In the genomic region with DNA sequence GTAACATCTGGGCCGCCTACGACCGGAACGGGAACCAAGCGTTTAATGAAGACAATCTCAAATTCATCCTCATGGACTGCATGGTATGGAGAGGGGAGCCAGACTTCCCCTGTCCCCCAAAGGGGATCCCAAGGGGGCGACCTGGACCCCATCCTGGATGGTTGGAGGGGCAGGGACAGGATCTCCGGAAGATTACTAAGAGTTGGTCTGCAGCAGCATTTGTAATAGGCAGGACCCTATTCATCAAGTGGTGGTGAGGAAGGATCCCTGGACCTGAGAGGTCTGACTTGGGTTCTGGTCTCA, we compare ENCODE assay signal across 8 cellular contexts. TPM values are rescaled to one million over a fixed set of nuclear protein-coding genes. Genes with fewer than 3 reads are reported as not detected.
DNase-seq lines count a peak whose midpoint lies in the region; ATAC-seq and TF ChIP-seq lines count a peak whose summit lies in the region.

No MANE protein-coding gene starts in this region.

- H3K4me3 Mint-ChIP-seq in HFFc6 = peak overlapping the region; percentile 94
- peak overlapping the region; percentile 93 for H3K4me3 Mint-ChIP-seq in activated T-helper 17 cell treated with anti-CD3 and anti-CD28 coated beads, Interleukin-2, amount 50 U/mL, for 72 hours
- H3K4me3 Mint-ChIP-seq in stimulated activated memory B cell treated with anti-CD40 and anti-IgM and Interleukin-4, amounts not matched to agents 10 μg/mL and 1 μg/mL and 100 μg/mL, for 72 hours = peak overlapping the region; percentile 97

- no peak for TF ChIP-seq CTCF in HFFc6 (IDR thresholded peaks at IDR 0.05)

- H3K4me1 Mint-ChIP-seq in HFFc6 (ENCODE audit: low read depth) = peaks cover 28% of the 10 kb centered on the region
- H3K4me1 Mint-ChIP-seq in activated T-helper 17 cell treated with anti-CD3 and anti-CD28 coated beads, Interleukin-2, amount 50 U/mL, for 72 hours = peaks cover 14% of the 10 kb centered on the region
- H3K4me1 Mint-ChIP-seq in stimulated activated memory B cell treated with anti-CD40 and anti-IgM and Interleukin-4, amounts not matched to agents 10 μg/mL and 1 μg/mL and 100 μg/mL, for 72 hours = peaks cover 38% of the 10 kb centered on the region

- H3K4me3 ChIP-seq in iPS-18a (ENCODE audit: low read length) = peak overlapping the region; percentile 86

- peaks cover 6% of the 10 kb centered on the region for H3K36me3 ChIP-seq in iPS-18a (ENCODE audit: control insufficient read depth, low read depth, low read length)

- no peak for DNase-seq in HFFc6
- DNase-seq in hepatic stellate cell (ENCODE audit: low spot score) = no peak
- DNase-seq in GOT3 (lab: John Stamatoyannopoulos, UW) = no peak

- no peak overlapping the region for H3K27ac ChIP-seq in iPS-18a (ENCODE audit: low read length)

- peaks cover 6% of the 10 kb centered on the region for H3K4me1 ChIP-seq in iPS-18a (ENCODE audit: control insufficient read depth, low read depth, low read length)

- H3K27ac Mint-ChIP-seq in HFFc6 = peak overlapping the region; percentile 92; the same call in 1 of the 2 replicates
- peak overlapping the region; percentile 90 for H3K27ac Mint-ChIP-seq in activated T-helper 17 cell treated with anti-CD3 and anti-CD28 coated beads, Interleukin-2, amount 50 U/mL, for 72 hours
- H3K27ac Mint-ChIP-seq in stimulated activated memory B cell treated with anti-CD40 and anti-IgM and Interleukin-4, amounts not matched to agents 10 μg/mL and 1 μg/mL and 100 μg/mL, for 72 hours = peak overlapping the region; percentile 85

- no peaks in the 10 kb centered on the region for H3K9me3 ChIP-seq in iPS-18a (ENCODE audit: control insufficient read depth, low read depth, low read length)

- no peak for ATAC-seq in activated T-helper 17 cell treated with anti-CD3 and anti-CD28 coated beads, Interleukin-2, amount 50 U/mL, for 72 hours (replicated peaks)
- no peak for ATAC-seq in stimulated activated memory B cell treated with anti-CD40 and anti-IgM and Interleukin-4, amounts not matched to agents 10 μg/mL and 1 μg/mL and 100 μg/mL, for 72 hours
- no peak for ATAC-seq in GM21619 (IDR thresholded peaks at IDR 0.05; ENCODE audit: unreplicated experiment)
- no peak for ATAC-seq in HG03135 (IDR thresholded peaks at IDR 0.05; ENCODE audit: unreplicated experiment)

- H3K9ac ChIP-seq in iPS-18a (ENCODE audit: low read length) = peak overlapping the region; percentile 65

- no peaks in the 10 kb centered on the region for H3K27me3 ChIP-seq in iPS-18a (ENCODE audit: control insufficient read depth, insufficient read depth, low read length)

- H3K9me3 Mint-ChIP-seq in HFFc6 = no peaks in the 10 kb centered on the region
- no peaks in the 10 kb centered on the region for H3K9me3 Mint-ChIP-seq in activated T-helper 17 cell treated with anti-CD3 and anti-CD28 coated beads, Interleukin-2, amount 50 U/mL, for 72 hours
- no peaks in the 10 kb centered on the region for H3K9me3 Mint-ChIP-seq in stimulated activated memory B cell treated with anti-CD40 and anti-IgM and Interleukin-4, amounts not matched to agents 10 μg/mL and 1 μg/mL and 100 μg/mL, for 72 hours

- H3K36me3 Mint-ChIP-seq in HFFc6 (ENCODE audit: low read depth) = peaks cover 6% of the 10 kb centered on the region
- peaks cover 38% of the 10 kb centered on the region for H3K36me3 Mint-ChIP-seq in activated T-helper 17 cell treated with anti-CD3 and anti-CD28 coated beads, Interleukin-2, amount 50 U/mL, for 72 hours (ENCODE audit: low read depth)
- peaks cover 11% of the 10 kb centered on the region for H3K36me3 Mint-ChIP-seq in stimulated activated memory B cell treated with anti-CD40 and anti-IgM and Interleukin-4, amounts not matched to agents 10 μg/mL and 1 μg/mL and 100 μg/mL, for 72 hours

- H3K27me3 Mint-ChIP-seq in HFFc6 (ENCODE audit: insufficient read depth) = no peaks in the 10 kb centered on the region; the same call in 1 of the 2 replicates
- H3K27me3 Mint-ChIP-seq in activated T-helper 17 cell treated with anti-CD3 and anti-CD28 coated beads, Interleukin-2, amount 50 U/mL, for 72 hours = no peaks in the 10 kb centered on the region
- H3K27me3 Mint-ChIP-seq in stimulated activated memory B cell treated with anti-CD40 and anti-IgM and Interleukin-4, amounts not matched to agents 10 μg/mL and 1 μg/mL and 100 μg/mL, for 72 hours = no peaks in the 10 kb centered on the region

RNA-seq across cellular contexts. Expression of gene LAMTOR2, which starts 0.7 kb away (rescaled TPM):
- total RNA-seq in HFFc6 (2021; fragmentation: NEBNext Ultra II Directional; extraction: Animal tissue kit (Norgen Biotek cat#: 25700)) = 10 to 100 TPM; 48.5 to 73.6 (median 62.5) TPM
- 10 to 100 TPM; 39.9 to 55.6 TPM for total RNA-seq in activated T-helper 17 cell treated with anti-CD3 and anti-CD28 coated beads, Interleukin-2, amount 50 U/mL, for 72 hours

RNA-seq across cellular contexts. Expression of gene UBQLN4, which starts 1.7 kb away (rescaled TPM):
- 10 to 100 TPM; 31.6 to 36.0 (median 32.9) TPM for total RNA-seq in HFFc6 (2021; fragmentation: NEBNext Ultra II Directional; extraction: Animal tissue kit (Norgen Biotek cat#: 25700))
- total RNA-seq in activated T-helper 17 cell treated with anti-CD3 and anti-CD28 coated beads, Interleukin-2, amount 50 U/mL, for 72 hours = 10 to 100 TPM; 31.9 to 36.7 TPM

RNA-seq across cellular contexts. Expression of gene RAB25, which starts 5.7 kb away (rescaled TPM):
- not detected for total RNA-seq in HFFc6 (2021; fragmentation: NEBNext Ultra II Directional; extraction: Animal tissue kit (Norgen Biotek cat#: 25700))
- total RNA-seq in activated T-helper 17 cell treated with anti-CD3 and anti-CD28 coated beads, Interleukin-2, amount 50 U/mL, for 72 hours = 1 to 10 TPM in 1 of 2 donors, under 1 TPM in 1; 0.43 to 1.2 TPM

RNA-seq across cellular contexts. Expression of gene MEX3A, which starts 27.0 kb away (rescaled TPM):
- total RNA-seq in HFFc6 (2021; fragmentation: NEBNext Ultra II Directional; extraction: Animal tissue kit (Norgen Biotek cat#: 25700)) = 1 to 10 TPM; 1.4 to 3.1 (median 2.2) TPM
- total RNA-seq in activated T-helper 17 cell treated with anti-CD3 and anti-CD28 coated beads, Interleukin-2, amount 50 U/mL, for 72 hours = under 1 TPM; 0.15 to 0.21 TPM

RNA-seq across cellular contexts. Expression of gene SSR2, which starts 34.5 kb away (rescaled TPM):
- total RNA-seq in HFFc6 (2021; fragmentation: NEBNext Ultra II Directional; extraction: Animal tissue kit (Norgen Biotek cat#: 25700)) = 100 to 1,000 TPM; 341 to 419 (median 374) TPM
- total RNA-seq in activated T-helper 17 cell treated with anti-CD3 and anti-CD28 coated beads, Interleukin-2, amount 50 U/mL, for 72 hours = 100 to 1,000 TPM; 194 to 208 TPM
